In genomic region chr6:107047807-107048206, GRCh38 we compare ENCODE assay signal across 23 cellular contexts.
"Had no signal": no experiment of that assay in that cellular context is flagged by ENCODE, and none has a peak within 500 bp of the region (broad histone marks: within the 10 kb centered on the region; RNA-seq: fewer than 3 reads in every experiment).

No MANE protein-coding gene starts in this region.

- H3K4me3 Mint-ChIP-seq: dendritic cell treated with granulocyte-macrophage colony-stimulating factor and Interleukin-4, amounts not matched to agents 40 ng/mL and 50 ng/mL, for 4 days; effector memory CD8-positive, alpha-beta T cell; endodermal cell; mesothelial cell of epicardium had no signal

- H3K27me3 Mint-ChIP-seq: dendritic cell treated with granulocyte-macrophage colony-stimulating factor and Interleukin-4, amounts not matched to agents 40 ng/mL and 50 ng/mL, for 4 days; effector memory CD8-positive, alpha-beta T cell had no signal

- H3K4me1 ChIP-seq: colonic mucosa, left lung, lower lobe of right lung had no signal

- H3K27me3 ChIP-seq: colonic mucosa, esophagus squamous epithelium, gastrocnemius medialis, heart right ventricle, left lung had no signal

- DNase-seq: colonic mucosa; cortex of kidney; effector CD8-positive, alpha-beta T cell; effector memory CD8-positive, alpha-beta T cell; endodermal cell; erythroblast; esophagus squamous epithelium; foreskin fibroblast; foreskin melanocyte; gastrocnemius medialis; glutamatergic neuron; head of caudate nucleus; heart right ventricle; hippocampal formation; left cardiac atrium; left lung; lower lobe of right lung; mesenchymal stem cell; mucosa of descending colon had no signal

- H3K36me3 ChIP-seq: colonic mucosa had no signal

- H3K9me3 Mint-ChIP-seq: dendritic cell treated with granulocyte-macrophage colony-stimulating factor and Interleukin-4, amounts not matched to agents 40 ng/mL and 50 ng/mL, for 4 days; effector memory CD8-positive, alpha-beta T cell; endodermal cell; mesothelial cell of epicardium had no signal

- H3K27ac Mint-ChIP-seq: dendritic cell treated with granulocyte-macrophage colony-stimulating factor and Interleukin-4, amounts not matched to agents 40 ng/mL and 50 ng/mL, for 4 days; effector memory CD8-positive, alpha-beta T cell; endodermal cell; mesothelial cell of epicardium had no signal

- H3K27ac ChIP-seq: colonic mucosa, epithelial cell of prostate, esophagus squamous epithelium, gastrocnemius medialis, heart right ventricle, left lung, lower lobe of right lung had no signal

- ATAC-seq: effector memory CD8-positive, alpha-beta T cell; esophagus mucosa; gastrocnemius medialis; left cardiac atrium; left lung; lower lobe of right lung; mucosa of descending colon had no signal

- H3K9me3 ChIP-seq: colonic mucosa, esophagus squamous epithelium, gastrocnemius medialis, heart right ventricle, left lung, lower lobe of right lung, mucosa of descending colon had no signal

- H3K4me3 ChIP-seq: colonic mucosa, esophagus squamous epithelium, gastrocnemius medialis, heart right ventricle, left lung, lower lobe of right lung, mucosa of descending colon had no signal
